In the genomic region with DNA sequence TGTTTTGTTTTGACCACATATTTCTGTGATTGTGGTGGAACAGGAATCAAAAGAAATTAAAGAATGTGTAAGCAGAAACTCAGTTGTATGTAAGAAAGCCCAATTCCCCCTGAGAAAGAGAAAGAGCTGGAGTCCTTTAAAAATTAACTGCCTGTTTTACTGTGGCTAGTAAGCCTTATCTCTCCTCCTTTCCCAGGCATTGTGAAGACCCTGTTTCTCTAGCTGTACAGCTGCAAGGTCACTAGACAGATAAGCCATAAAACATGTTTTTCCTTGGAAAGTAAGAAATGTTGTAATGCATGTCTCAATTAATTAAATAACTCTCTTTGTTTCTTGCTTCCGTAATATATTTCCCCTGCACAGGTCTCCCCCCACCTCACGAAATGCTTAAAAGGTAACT, we compare ENCODE assay signal across 22 cellular contexts. TPM values are rescaled to one million over a fixed set of nuclear protein-coding genes. Genes with fewer than 3 reads are reported as not detected.
DNase-seq lines count a peak whose midpoint lies in the region; ATAC-seq and TF ChIP-seq lines count a peak whose summit lies in the region.
"Had no signal": no experiment of that assay in that cellular context is flagged by ENCODE, and none has a peak within 500 bp of the region (broad histone marks: within the 10 kb centered on the region; RNA-seq: fewer than 3 reads in every experiment).

No MANE protein-coding gene starts in this region.

- ATAC-seq in esophagus mucosa (no peak), HG03097 (IDR thresholded peaks at IDR 0.05; ENCODE audit: low FRiP score, unreplicated experiment) (no peak)
- ATAC-seq: A549, GM23338 had no signal

- H3K27me3 Mint-ChIP-seq in glutamatergic neuron (ENCODE audit: unreplicated experiment), result peaks cover 4% of the 10 kb centered on the region
- peaks cover 6% of the 10 kb centered on the region for H3K27me3 Mint-ChIP-seq in nephron progenitor cell (ENCODE audit: low read depth, poor library complexity)
- peaks cover 4% of the 10 kb centered on the region for H3K27me3 Mint-ChIP-seq in activated naive CD8-positive, alpha-beta T cell treated with anti-CD3 and anti-CD28 coated beads for 36 hours

- H3K4me1 Mint-ChIP-seq in glutamatergic neuron (ENCODE audit: low read depth, unreplicated experiment), result no peaks in the 10 kb centered on the region
- H3K4me1 Mint-ChIP-seq in nephron progenitor cell, result no peaks in the 10 kb centered on the region
- no peaks in the 10 kb centered on the region for H3K4me1 Mint-ChIP-seq in activated naive CD8-positive, alpha-beta T cell treated with anti-CD3 and anti-CD28 coated beads for 36 hours
- H3K4me1 Mint-ChIP-seq: CD14-positive monocyte, GM23338 had no signal

- DNase-seq in OCI-M1 (lab: John Stamatoyannopoulos, UW) (peak; percentile 27), glutamatergic neuron (no peak), nephron progenitor cell (no peak)
- no peak for DNase-seq in activated naive CD8-positive, alpha-beta T cell treated with anti-CD3 and anti-CD28 coated beads for 36 hours
- DNase-seq: 8988T; ACHN; AML-193; BE2C; Calu3; CD4-positive, alpha-beta T cell; COR-L47; DMS53; DMS79 treated with DMSO at 0.1 percent for 48 hours; GF-D8; HFFc6 had no signal

- H3K9me3 Mint-ChIP-seq in glutamatergic neuron (ENCODE audit: unreplicated experiment) (peaks cover 7% of the 10 kb centered on the region), nephron progenitor cell (peaks cover 6% of the 10 kb centered on the region)
- H3K9me3 Mint-ChIP-seq in activated naive CD8-positive, alpha-beta T cell treated with anti-CD3 and anti-CD28 coated beads for 36 hours, result peaks cover 4% of the 10 kb centered on the region
- H3K9me3 Mint-ChIP-seq: HFFc6 had no signal

- peak overlapping the region; percentile 60 for H3K27ac Mint-ChIP-seq in glutamatergic neuron (ENCODE audit: unreplicated experiment)
- peak overlapping the region; percentile 66 for H3K27ac Mint-ChIP-seq in nephron progenitor cell
- no peak overlapping the region for H3K27ac Mint-ChIP-seq in activated naive CD8-positive, alpha-beta T cell treated with anti-CD3 and anti-CD28 coated beads for 36 hours
- H3K27ac Mint-ChIP-seq: CD14-positive monocyte; CD4-positive, alpha-beta T cell; GM23338; HFFc6 had no signal

- H3K36me3 Mint-ChIP-seq in glutamatergic neuron (ENCODE audit: unreplicated experiment) (no peaks in the 10 kb centered on the region), nephron progenitor cell (ENCODE audit: low read depth) (no peaks in the 10 kb centered on the region)
- no peaks in the 10 kb centered on the region for H3K36me3 Mint-ChIP-seq in activated naive CD8-positive, alpha-beta T cell treated with anti-CD3 and anti-CD28 coated beads for 36 hours
- H3K36me3 Mint-ChIP-seq: CD14-positive monocyte had no signal

- H3K4me3 Mint-ChIP-seq in glutamatergic neuron (ENCODE audit: unreplicated experiment), result no peak overlapping the region
- no peak overlapping the region for H3K4me3 Mint-ChIP-seq in nephron progenitor cell
- no peak overlapping the region for H3K4me3 Mint-ChIP-seq in activated naive CD8-positive, alpha-beta T cell treated with anti-CD3 and anti-CD28 coated beads for 36 hours
- H3K4me3 Mint-ChIP-seq: CD14-positive monocyte; CD4-positive, alpha-beta T cell; GM23338; HFFc6 had no signal

- TF ChIP-seq CTCF in glutamatergic neuron (IDR thresholded peaks at IDR 0.05; ENCODE audit: partially characterized antibody, unreplicated experiment) (no peak), nephron progenitor cell (IDR thresholded peaks at IDR 0.05) (no peak)

RNA-seq across cellular contexts. Expression of gene OR13A1, which starts 53.5 kb away (rescaled TPM):
- total RNA-seq in glutamatergic neuron (ENCODE audit: unreplicated experiment), result 0.44 TPM
- total RNA-seq in activated naive CD8-positive, alpha-beta T cell treated with anti-CD3 and anti-CD28 coated beads for 36 hours, result not detected
- 0.32 TPM for total RNA-seq in esophagus mucosa
- total RNA-seq: Calu3; CD4-positive, alpha-beta T cell; Daoy; G401; GM23338; HFFc6 had no signal
